18 cellular contexts compared by ENCODE assay signal in the genomic region with DNA sequence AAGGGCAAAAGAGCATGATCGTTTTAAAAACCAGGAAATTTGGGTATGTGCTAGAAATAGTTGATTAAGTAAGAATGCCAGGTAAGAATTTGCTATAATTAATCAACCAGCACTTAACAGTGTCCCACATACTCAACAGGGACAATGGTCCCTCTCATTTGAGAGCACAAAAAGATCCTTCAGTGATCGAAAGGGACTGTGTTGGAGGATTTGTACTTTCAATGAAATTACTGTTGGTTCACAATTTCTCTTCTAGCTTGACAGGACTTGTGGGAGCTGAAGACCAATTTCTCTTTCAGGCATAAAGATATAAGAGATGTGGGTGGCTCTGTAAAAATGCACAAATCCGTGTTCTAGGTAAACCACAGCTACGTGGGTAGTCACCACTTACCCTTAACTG. TPM values are rescaled to one million over a fixed set of nuclear protein-coding genes. Genes with fewer than 3 reads are reported as not detected.
DNase-seq lines count a peak whose midpoint lies in the region; FAIRE-seq and TF ChIP-seq lines count a peak whose summit lies in the region.
"Had no signal": no experiment of that assay in that cellular context is flagged by ENCODE, and none has a peak within 500 bp of the region (broad histone marks: within the 10 kb centered on the region; RNA-seq: fewer than 3 reads in every experiment).

No MANE protein-coding gene starts in this region.

- H3K4me2 ChIP-seq in mammary epithelial cell (ENCODE audit: insufficient read depth, low read depth, low read length), result no peak overlapping the region
- H3K4me2 ChIP-seq: BLaER1 had no signal

- TF ChIP-seq POLR2A in esophagus muscularis mucosa (IDR thresholded peaks at IDR 0.05; ENCODE audit: low read depth), result no peak
- no peak for TF ChIP-seq POLR2A in ovary (IDR thresholded peaks at IDR 0.05)

- CTCF ChIA-PET in mammary epithelial cell (lab: Charles Lee; ENCODE audit: low non-redundant PET), result no interaction called here

- no peak overlapping the region for H3K27ac ChIP-seq in esophagus muscularis mucosa (replicated peaks in 1 of 4)
- no peak overlapping the region for H3K27ac ChIP-seq in ovary
- no peak overlapping the region for H3K27ac ChIP-seq in mammary epithelial cell (ENCODE audit: insufficient read depth, low read depth, low read length)
- H3K27ac ChIP-seq: BLaER1 had no signal

- BruUV-seq in mammary epithelial cell (replicated peaks; lab: Mats Ljungman, UMichigan), result no TSS peak

- H3K4me1 ChIP-seq in esophagus muscularis mucosa, result peaks cover 0 to 28% (median 21%) of the 10 kb centered on the region in 4 donors
- no peaks in the 10 kb centered on the region for H3K4me1 ChIP-seq in ovary (ENCODE audit: insufficient read depth)
- no peaks in the 10 kb centered on the region for H3K4me1 ChIP-seq in mammary epithelial cell (ENCODE audit: insufficient read depth, low read length)
- H3K4me1 ChIP-seq: BLaER1 had no signal

- dilution Hi-C loops in mammary epithelial cell (cut with HindIII; ENCODE audit: low sequenced_read_pairs), result no loop called here

- no peaks in the 10 kb centered on the region for H3K27me3 ChIP-seq in esophagus muscularis mucosa
- no peaks in the 10 kb centered on the region for H3K27me3 ChIP-seq in ovary
- no peaks in the 10 kb centered on the region for H3K27me3 ChIP-seq in mammary epithelial cell (ENCODE audit: insufficient read depth, low read length)
- H3K27me3 ChIP-seq: BLaER1 had no signal

- no peak for TF ChIP-seq EP300 in esophagus muscularis mucosa (IDR thresholded peaks at IDR 0.05)
- TF ChIP-seq EP300 in ovary (IDR thresholded peaks at IDR 0.05), result no peak

- no peak overlapping the region for H3K9ac ChIP-seq in mammary epithelial cell (ENCODE audit: insufficient read depth, low read length)
- H3K9ac ChIP-seq: BLaER1 had no signal

- no peak overlapping the region for H2AFZ ChIP-seq in mammary epithelial cell (ENCODE audit: low read depth, low read length)

- no peaks in the 10 kb centered on the region for H4K20me1 ChIP-seq in mammary epithelial cell (ENCODE audit: insufficient read depth, low read length)
- H4K20me1 ChIP-seq: BLaER1 had no signal

- intact Hi-C loops in esophagus muscularis mucosa (cut with DNase I), result no loop called here
- intact Hi-C loops in ovary (cut with DNase I), result no loop called here
- intact Hi-C loops in mammary epithelial cell (cut with micrococcal nuclease), result no loop called here

- in situ Hi-C loops in mammary epithelial cell (cut with MboI; ENCODE audit: low sequenced_read_pairs in 2 of 2), result no loop called here

- no peak for FAIRE-seq in urothelium cell line (lab: Jason Lieb, UNC)
- FAIRE-seq: A204.1, H1 had no signal

- H3K4me3 ChIP-seq in esophagus muscularis mucosa (no peak overlapping the region), ovary (no peak overlapping the region), mammary epithelial cell (replicated peaks in 1 of 3; ENCODE audit: insufficient read depth in 1 of 3, low read depth in 2 of 3, low read length in 3 of 3) (no peak overlapping the region)
- H3K4me3 ChIP-seq: BLaER1 had no signal

- no peaks in the 10 kb centered on the region for H3K79me2 ChIP-seq in mammary epithelial cell (ENCODE audit: insufficient read depth, low read length)

- H3K9me3 ChIP-seq in esophagus muscularis mucosa (no peaks in the 10 kb centered on the region), ovary (no peaks in the 10 kb centered on the region), mammary epithelial cell (replicated peaks; ENCODE audit: insufficient read depth, low read length) (no peaks in the 10 kb centered on the region)
- H3K9me3 ChIP-seq: BLaER1 had no signal

- DNase-seq in RPMI7951 (ENCODE audit: low read depth), result peak; percentile 28
- peak; percentile 10 for DNase-seq in esophagus muscularis mucosa (ENCODE audit: extremely low spot score)
- DNase-seq in pons (ENCODE audit: low spot score), result peak; percentile 73
- no peak for DNase-seq in urothelium cell line (ENCODE audit: low spot score)
- DNase-seq in ovary, result no peak
- no peak for DNase-seq in central memory CD4-positive, alpha-beta T cell
- DNase-seq in mammary epithelial cell, result no peak
- DNase-seq: AML-193; Calu3; CD4-positive, alpha-beta memory T cell; DMS79 treated with DMSO at 0.1 percent for 48 hours; GF-D8; H9 had no signal

- H3K36me3 ChIP-seq in esophagus muscularis mucosa (no peaks in the 10 kb centered on the region), ovary (no peaks in the 10 kb centered on the region), mammary epithelial cell (ENCODE audit: insufficient read depth, low read length) (no peaks in the 10 kb centered on the region)
- H3K36me3 ChIP-seq: BLaER1 had no signal

- 85% methylated on average over 4 of the region's 4 CpGs for WGBS in esophagus muscularis mucosa
- 67 to 75% (median 70%) methylated on average over 4 of the region's 4 CpGs for WGBS in ovary, 3 donors
- WGBS in mammary epithelial cell (ENCODE audit: low coverage, missing lambda C conversion rate), result 16% methylated on average over 4 of the region's 4 CpGs

- TF ChIP-seq CTCF in esophagus muscularis mucosa (IDR thresholded peaks at IDR 0.05), result no peak
- no peak for TF ChIP-seq CTCF in ovary (IDR thresholded peaks at IDR 0.05)
- TF ChIP-seq CTCF in mammary epithelial cell (conservative IDR thresholded peaks at IDR 0.05 in 1 of 2, IDR thresholded peaks at IDR 0.05 in 1 of 2; ENCODE audit: extremely low read depth in 1 of 2, insufficient read depth in 1 of 2, low read depth in 1 of 2, low read length in 2 of 2), result no peak

RNA-seq across cellular contexts. Expression of gene PLEKHS1, which starts 12.5 kb away (rescaled TPM):
- 0.29 and 0.84 TPM in 2 replicates for total RNA-seq in RPMI7951 (2014; rRNA removed; shearing (Covaris generic))
- not detected for total RNA-seq in esophagus muscularis mucosa
- 1 to 10 TPM in 3 of 7 donors, under 1 TPM in 3, not detected in 1; 0.13 to 5.7 (median 0.91) TPM for total RNA-seq in ovary
- polyA plus RNA-seq in ovary, result under 1 TPM in 1 of 2 donors, not detected in 1; 0.01 TPM
- total RNA-seq in mammary epithelial cell, result under 1 TPM in 1 of 2 donors, not detected in 1; 0.17 TPM
- not detected for polyA plus RNA-seq in mammary epithelial cell
- not detected for polyA minus RNA-seq in mammary epithelial cell
- total RNA-seq: H1, H9, HT-29 had no signal
- polyA plus RNA-seq: CD14-positive monocyte; CD4-positive, alpha-beta memory T cell; H1 had no signal

RNA-seq across cellular contexts. Expression of gene CASP7, which starts 59.3 kb away (rescaled TPM):
- total RNA-seq in RPMI7951 (2014; rRNA removed; shearing (Covaris generic)), result 40.4 and 53.1 TPM in 2 replicates
- total RNA-seq in esophagus muscularis mucosa, result 10 to 100 TPM; 10.2 to 15.7 (median 11.6) TPM
- total RNA-seq in ovary, result 10 to 100 TPM in 5 of 7 donors, 1 to 10 TPM in 2; 8.0 to 18.3 (median 12.8) TPM
- polyA plus RNA-seq in ovary, result 10 to 100 TPM; 13.8 to 24.7 TPM
- 10 to 100 TPM in 1 of 2 donors, 1 to 10 TPM in 1; 8.8 to 14.3 TPM for total RNA-seq in mammary epithelial cell
- polyA plus RNA-seq in mammary epithelial cell, result 12.9 TPM
- 8.5 TPM for polyA minus RNA-seq in mammary epithelial cell

Comparison
In these comparisons a context has a peak if more than half of its experiments do, and no peak if none do; other contexts are left out.
1. DNase-seq: peak in RPMI7951 (single experiment), esophagus muscularis mucosa (single experiment) and pons (single experiment); none in urothelium cell line (single experiment), ovary (0 of 5), central memory CD4-positive, alpha-beta T cell (single experiment) and mammary epithelial cell (single experiment).